Comparison of ENCODE assay signal across 8 cellular contexts in the genomic region with DNA sequence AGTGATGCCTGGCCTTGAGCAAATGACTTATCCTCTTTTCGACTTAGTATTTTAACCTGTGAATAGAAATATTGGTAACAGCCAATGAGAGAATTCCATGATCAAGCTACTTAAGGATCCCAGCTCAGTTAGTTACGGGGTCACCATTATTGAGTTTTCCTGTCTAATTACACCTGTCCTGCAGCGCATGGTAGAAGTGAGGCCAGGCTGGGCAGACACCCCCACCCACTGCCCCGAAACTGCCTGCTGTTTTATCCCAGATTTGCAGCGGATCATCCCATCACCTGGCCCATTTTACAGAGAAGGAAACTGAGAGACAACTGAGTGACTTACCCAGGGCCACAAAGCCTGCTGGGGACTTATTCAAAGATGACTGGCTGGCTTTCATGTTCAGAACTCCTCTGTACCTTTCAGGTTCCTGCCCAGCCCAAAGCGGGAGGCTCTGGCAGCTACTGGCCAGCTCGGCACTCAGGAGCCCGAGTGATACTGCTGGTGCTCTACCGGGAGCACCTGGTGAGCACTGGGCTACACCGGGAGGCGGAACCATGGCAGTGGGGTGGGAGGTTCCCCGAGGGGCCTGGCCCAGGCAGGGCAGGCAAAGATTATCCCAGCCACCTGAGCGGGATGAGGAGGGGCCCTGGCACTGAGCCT. TPM values are rescaled to one million over a fixed set of nuclear protein-coding genes. Genes with fewer than 3 reads are reported as not detected.
DNase-seq lines count a peak whose midpoint lies in the region; ATAC-seq, FAIRE-seq and TF ChIP-seq lines count a peak whose summit lies in the region.

No MANE protein-coding gene starts in this region.

- DNase-seq in BE2C (no peak), MG63 (no peak), H54 (ENCODE audit: insufficient read length, low spot score) (no peak), NCI-H1048 (lab: John Stamatoyannopoulos, UW) (no peak), glomerular visceral epithelial cell (ENCODE audit: extremely low spot score) (no peak)
- no peak for DNase-seq in effector memory CD4-positive, alpha-beta T cell
- peak in 1 of 10 donors; percentile 60 for DNase-seq in naive thymus-derived CD8-positive, alpha-beta T cell

- H3K9me3 ChIP-seq in BE2C = no peaks in the 10 kb centered on the region
- no peaks in the 10 kb centered on the region for H3K9me3 ChIP-seq in MG63
- H3K9me3 ChIP-seq in effector memory CD4-positive, alpha-beta T cell (ENCODE audit: control insufficient read depth, low read length) = no peaks in the 10 kb centered on the region

- ATAC-seq in naive thymus-derived CD8-positive, alpha-beta T cell = no peak
- ATAC-seq in GM18519 (IDR thresholded peaks at IDR 0.05; ENCODE audit: low FRiP score, unreplicated experiment) = no peak

- H3K27me3 Mint-ChIP-seq in naive thymus-derived CD8-positive, alpha-beta T cell = no peaks in the 10 kb centered on the region

- peak overlapping the region; percentile 86 to 99 (median 96) for H3K4me3 Mint-ChIP-seq in naive thymus-derived CD8-positive, alpha-beta T cell

- no peaks in the 10 kb centered on the region for H3K27me3 ChIP-seq in BE2C
- H3K27me3 ChIP-seq in MG63 = no peaks in the 10 kb centered on the region
- no peaks in the 10 kb centered on the region for H3K27me3 ChIP-seq in effector memory CD4-positive, alpha-beta T cell (replicated peaks; ENCODE audit: control insufficient read depth, insufficient read depth, low read length, poor library complexity, severe bottlenecking)

- peaks cover 0 to 43% (median 4%) of the 10 kb centered on the region in 3 donors for H3K36me3 Mint-ChIP-seq in naive thymus-derived CD8-positive, alpha-beta T cell

- no peak for FAIRE-seq in H54 (lab: Jason Lieb, UNC)

- POLR2A ChIA-PET in naive thymus-derived CD8-positive, alpha-beta T cell (lab: Charles Lee) = interaction anchor here (0.9 to 12.6 kb wide), 8 partner anchors 9 to 222 kb away, joined by 3 to 405 read pairs (median 10); partner anchors contain the start of genes CCDC85B, CTSW, EFEMP2 and FIBP

- peak overlapping the region; percentile 99 for H3K4me3 ChIP-seq in BE2C (ENCODE audit: low read depth, low read length)
- H3K4me3 ChIP-seq in MG63 = peak overlapping the region; percentile 90
- peak overlapping the region; percentile 96 for H3K4me3 ChIP-seq in effector memory CD4-positive, alpha-beta T cell (ENCODE audit: insufficient read depth, low read depth, low read length, poor library complexity, severe bottlenecking)

- TF ChIP-seq CTCF in BE2C (IDR thresholded peaks at IDR 0.05; ENCODE audit: low read depth, low read length) = no peak

- no peaks in the 10 kb centered on the region for H3K4me1 ChIP-seq in BE2C
- peaks cover 28% of the 10 kb centered on the region for H3K4me1 ChIP-seq in effector memory CD4-positive, alpha-beta T cell (ENCODE audit: control insufficient read depth, insufficient read depth, low read length, poor library complexity, severe bottlenecking)

- peak overlapping the region in 9 of 10 donors; percentile 19 to 99 (median 89) for H3K27ac Mint-ChIP-seq in naive thymus-derived CD8-positive, alpha-beta T cell

- H3K36me3 ChIP-seq in BE2C = peaks cover 46% of the 10 kb centered on the region
- H3K36me3 ChIP-seq in MG63 = peaks cover 64% of the 10 kb centered on the region
- H3K36me3 ChIP-seq in effector memory CD4-positive, alpha-beta T cell (ENCODE audit: control insufficient read depth, insufficient read depth, low read length) = peaks cover 47% of the 10 kb centered on the region

- H3K27ac ChIP-seq in effector memory CD4-positive, alpha-beta T cell (ENCODE audit: insufficient read depth, low read length, poor library complexity, severe bottlenecking) = peak overlapping the region; percentile 86

- TF ChIP-seq POLR2A in H54 (IDR thresholded peaks at IDR 0.05; ENCODE audit: low read depth, low read length) = no peak

- H3K9me3 Mint-ChIP-seq in naive thymus-derived CD8-positive, alpha-beta T cell = no peaks in the 10 kb centered on the region

- peaks cover 26 to 36% (median 31%) of the 10 kb centered on the region in 4 donors for H3K4me1 Mint-ChIP-seq in naive thymus-derived CD8-positive, alpha-beta T cell

RNA-seq across cellular contexts. Expression of gene MUS81, which starts 1.4 kb away (rescaled TPM):
- 116 TPM for polyA plus RNA-seq in BE2C (2012; ENCODE audit: insufficient read depth, insufficient read length, low read depth)
- 25.3 and 45.3 TPM in 2 replicates for total RNA-seq in MG63 (2014; rRNA removed; shearing (Covaris generic); ENCODE audit: low replicate concordance)
- 10 to 100 TPM; 91.9 to 97.8 TPM for total RNA-seq in naive thymus-derived CD8-positive, alpha-beta T cell
- 10 to 100 TPM; 21.7 to 26.5 (median 24.5) TPM for polyA plus RNA-seq in naive thymus-derived CD8-positive, alpha-beta T cell

RNA-seq across cellular contexts. Expression of gene CFL1, which starts 3.7 kb away (rescaled TPM):
- 2,504 TPM for polyA plus RNA-seq in BE2C (2012; ENCODE audit: insufficient read depth, insufficient read length, low read depth)
- 1,413 and 1,905 TPM in 2 replicates for total RNA-seq in MG63 (2014; rRNA removed; shearing (Covaris generic); ENCODE audit: low replicate concordance)
- 100 to 1,000 TPM; 486 to 532 TPM for total RNA-seq in naive thymus-derived CD8-positive, alpha-beta T cell
- 1,000 to 10,000 TPM; 2,347 to 2,575 (median 2,358) TPM for polyA plus RNA-seq in naive thymus-derived CD8-positive, alpha-beta T cell

RNA-seq across cellular contexts. Expression of gene EFEMP2, which starts 10.9 kb away (rescaled TPM):
- 95.6 TPM for polyA plus RNA-seq in BE2C (2012; ENCODE audit: insufficient read depth, insufficient read length, low read depth)
- 29.0 and 43.2 TPM in 2 replicates for total RNA-seq in MG63 (2014; rRNA removed; shearing (Covaris generic); ENCODE audit: low replicate concordance)
- total RNA-seq in naive thymus-derived CD8-positive, alpha-beta T cell = 10 to 100 TPM; 15.2 to 16.9 TPM
- 1 to 10 TPM in 2 of 3 donors, not detected in 1; 1.8 to 2.5 TPM for polyA plus RNA-seq in naive thymus-derived CD8-positive, alpha-beta T cell

RNA-seq across cellular contexts. Expression of gene CTSW, which starts 18.0 kb away (rescaled TPM):
- polyA plus RNA-seq in BE2C (2012; ENCODE audit: insufficient read depth, insufficient read length, low read depth) = not detected
- total RNA-seq in MG63 (2014; rRNA removed; shearing (Covaris generic); ENCODE audit: low replicate concordance) = not detected in 2 replicates
- 10 to 100 TPM; 52.1 to 52.6 TPM for total RNA-seq in naive thymus-derived CD8-positive, alpha-beta T cell
- 100 to 1,000 TPM; 255 to 495 (median 475) TPM for polyA plus RNA-seq in naive thymus-derived CD8-positive, alpha-beta T cell

RNA-seq across cellular contexts. Expression of gene FIBP, which starts 26.6 kb away (rescaled TPM):
- polyA plus RNA-seq in BE2C (2012; ENCODE audit: insufficient read depth, insufficient read length, low read depth) = 385 TPM
- 105 and 106 TPM in 2 replicates for total RNA-seq in MG63 (2014; rRNA removed; shearing (Covaris generic); ENCODE audit: low replicate concordance)
- 10 to 100 TPM; 33.0 to 35.6 TPM for total RNA-seq in naive thymus-derived CD8-positive, alpha-beta T cell
- 10 to 100 TPM; 74.9 to 97.6 (median 86.0) TPM for polyA plus RNA-seq in naive thymus-derived CD8-positive, alpha-beta T cell
